Comparison of ENCODE assay signal across 1 cellular context in genomic region chr7:38881015-38881414, GRCh38.
TF ChIP-seq lines count a peak whose summit lies in the region.

No MANE protein-coding gene starts in this region.

TF ChIP-seq in GM23338, 12 proteins besides CTCF, POLR2A, EP300 and RAD21 (continued from another document):
- TF ChIP-seq ZNF462 (CRISPR knock-in tag; IDR thresholded peaks at IDR 0.05): no peak
- no peak for TF ChIP-seq EZH2phosphoT487 (IDR thresholded peaks at IDR 0.05; ENCODE audit: unreplicated experiment)
- TF ChIP-seq ZNF114 (CRISPR knock-in tag; IDR thresholded peaks at IDR 0.05): no peak
- no peak for TF ChIP-seq CREB1 (CRISPR knock-in tag; IDR thresholded peaks at IDR 0.05; ENCODE audit: low read depth)
- TF ChIP-seq POLR2AphosphoS5 (IDR thresholded peaks at IDR 0.05; ENCODE audit: low read depth): no peak
- no peak for TF ChIP-seq STAT1 (IDR thresholded peaks at IDR 0.05; ENCODE audit: unreplicated experiment)
- no peak for TF ChIP-seq EZH2 (IDR thresholded peaks at IDR 0.05; ENCODE audit: low read depth, unreplicated experiment)
- no peak for TF ChIP-seq ZNF331 (CRISPR knock-in tag; IDR thresholded peaks at IDR 0.05; ENCODE audit: low read depth)
- TF ChIP-seq, protein P1, sequence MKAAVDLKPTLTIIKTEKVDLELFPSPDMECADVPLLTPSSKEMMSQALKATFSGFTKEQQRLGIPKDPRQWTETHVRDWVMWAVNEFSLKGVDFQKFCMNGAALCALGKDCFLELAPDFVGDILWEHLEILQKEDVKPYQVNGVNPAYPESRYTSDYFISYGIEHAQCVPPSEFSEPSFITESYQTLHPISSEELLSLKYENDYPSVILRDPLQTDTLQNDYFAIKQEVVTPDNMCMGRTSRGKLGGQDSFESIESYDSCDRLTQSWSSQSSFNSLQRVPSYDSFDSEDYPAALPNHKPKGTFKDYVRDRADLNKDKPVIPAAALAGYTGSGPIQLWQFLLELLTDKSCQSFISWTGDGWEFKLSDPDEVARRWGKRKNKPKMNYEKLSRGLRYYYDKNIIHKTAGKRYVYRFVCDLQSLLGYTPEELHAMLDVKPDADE (IDR thresholded peaks at IDR 0.05): no peak
